19 cellular contexts compared by ENCODE assay signal in the genomic region with DNA sequence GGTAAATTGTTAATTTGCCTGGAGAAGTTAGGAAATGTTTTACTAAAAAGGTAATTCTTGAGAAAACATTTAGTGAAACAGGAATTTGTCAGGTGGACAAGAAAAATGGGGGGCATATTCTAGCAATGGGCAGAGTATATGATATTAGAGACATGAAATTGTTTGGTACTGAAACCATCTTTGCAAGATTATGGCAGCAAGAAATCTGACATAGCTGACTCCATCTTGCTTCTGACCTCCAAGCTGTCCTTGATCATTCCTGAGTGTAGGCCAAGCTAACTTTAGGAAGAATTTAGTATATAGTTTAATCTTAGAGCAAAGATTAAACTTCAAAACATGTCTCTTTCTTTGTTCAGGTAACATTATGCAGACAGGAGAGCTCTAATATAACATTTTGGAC. TPM values are rescaled to one million over a fixed set of nuclear protein-coding genes. Genes with fewer than 3 reads are reported as not detected.
DNase-seq lines count a peak whose midpoint lies in the region; ATAC-seq, FAIRE-seq and TF ChIP-seq lines count a peak whose summit lies in the region.
"Had no signal": no experiment of that assay in that cellular context is flagged by ENCODE, and none has a peak within 500 bp of the region (broad histone marks: within the 10 kb centered on the region; RNA-seq: fewer than 3 reads in every experiment).

No MANE protein-coding gene starts in this region.

- CTCF ChIA-PET in activated CD8-positive, alpha-beta T cell treated with anti-CD3 and anti-CD28 coated beads, Interleukin-2, amount 10 ng/mL, durations not matched to agents 7 days and 5 days (lab: Charles Lee) = interaction anchor here (1.2 kb wide), 1 partner anchor 10 kb away, joined by 4 read pairs; no protein-coding TSS in a partner anchor
- CTCF ChIA-PET in activated CD8-positive, alpha-beta T cell treated with anti-CD3 and anti-CD28 coated beads for 36 hours (lab: Charles Lee) = no interaction called here
- CTCF ChIA-PET in GM12878 (lab: Yijun Ruan, JAX) = no interaction called here

- no peak overlapping the region for H3K4me3 Mint-ChIP-seq in activated CD8-positive, alpha-beta T cell treated with anti-CD3 and anti-CD28 coated beads, Interleukin-2, amount 10 ng/mL, durations not matched to agents 7 days and 5 days
- H3K4me3 Mint-ChIP-seq in activated CD8-positive, alpha-beta T cell treated with anti-CD3 and anti-CD28 coated beads for 36 hours = no peak overlapping the region
- H3K4me3 Mint-ChIP-seq in stimulated activated naive B cell treated with anti-CD40 and anti-IgM and Interleukin-4, amounts not matched to agents 10 μg/mL and 1 μg/mL and 100 μg/mL, for 72 hours = no peak overlapping the region
- H3K4me3 Mint-ChIP-seq: CD4-positive, alpha-beta memory T cell had no signal

- TF ChIP-seq EP300 in GM12878 (IDR thresholded peaks at IDR 0.05; ENCODE audit: borderline replicate concordance in 1 of 2, control insufficient read depth in 1 of 2, low read depth in 2 of 2, low read length in 2 of 2) = no peak

- DNase-seq in activated CD8-positive, alpha-beta T cell treated with anti-CD3 and anti-CD28 coated beads, Interleukin-2, amount 10 ng/mL, durations not matched to agents 7 days and 5 days = no peak
- no peak for DNase-seq in activated CD8-positive, alpha-beta T cell treated with anti-CD3 and anti-CD28 coated beads for 36 hours
- DNase-seq in GM12878 (ENCODE audit: low read depth, low spot score) (no peak), GM13977 (ENCODE audit: low spot score) (no peak), SKM-1 treated with dmso at 0.1 percent for 144 hours (lab: John Stamatoyannopoulos, UW; ENCODE audit: unreplicated experiment) (no peak)
- no peak for DNase-seq in stimulated activated naive B cell treated with anti-CD40 and anti-IgM and Interleukin-4, amounts not matched to agents 10 μg/mL and 1 μg/mL and 100 μg/mL, for 72 hours
- DNase-seq: BE2C; CD4-positive, alpha-beta memory T cell; DMS79; EL had no signal

- H3K4me1 Mint-ChIP-seq in activated CD8-positive, alpha-beta T cell treated with anti-CD3 and anti-CD28 coated beads, Interleukin-2, amount 10 ng/mL, durations not matched to agents 7 days and 5 days (ENCODE audit: low read depth) = peaks cover 40% of the 10 kb centered on the region
- peaks cover 11% of the 10 kb centered on the region for H3K4me1 Mint-ChIP-seq in activated CD8-positive, alpha-beta T cell treated with anti-CD3 and anti-CD28 coated beads for 36 hours (ENCODE audit: low read depth)
- H3K4me1 Mint-ChIP-seq in stimulated activated naive B cell treated with anti-CD40 and anti-IgM and Interleukin-4, amounts not matched to agents 10 μg/mL and 1 μg/mL and 100 μg/mL, for 72 hours = peaks cover 36 to 65% of the 10 kb centered on the region in 2 donors

- peaks cover 35% of the 10 kb centered on the region for H3K36me3 Mint-ChIP-seq in activated CD8-positive, alpha-beta T cell treated with anti-CD3 and anti-CD28 coated beads, Interleukin-2, amount 10 ng/mL, durations not matched to agents 7 days and 5 days (ENCODE audit: low read depth)
- no peaks in the 10 kb centered on the region for H3K36me3 Mint-ChIP-seq in activated CD8-positive, alpha-beta T cell treated with anti-CD3 and anti-CD28 coated beads for 36 hours (ENCODE audit: low read depth)
- H3K36me3 Mint-ChIP-seq in stimulated activated naive B cell treated with anti-CD40 and anti-IgM and Interleukin-4, amounts not matched to agents 10 μg/mL and 1 μg/mL and 100 μg/mL, for 72 hours = peaks cover 53 to 65% of the 10 kb centered on the region in 2 donors

- no peak for ATAC-seq in activated CD8-positive, alpha-beta T cell treated with anti-CD3 and anti-CD28 coated beads, Interleukin-2, amount 10 ng/mL, durations not matched to agents 7 days and 5 days
- no peak for ATAC-seq in activated CD8-positive, alpha-beta T cell treated with anti-CD3 and anti-CD28 coated beads for 36 hours
- no peak for ATAC-seq in GM12878
- no peak for ATAC-seq in stimulated activated naive B cell treated with anti-CD40 and anti-IgM and Interleukin-4, amounts not matched to agents 10 μg/mL and 1 μg/mL and 100 μg/mL, for 72 hours (replicated peaks)

- H3K36me3 ChIP-seq in Loucy (ENCODE audit: insufficient read depth, low read length) = no peaks in the 10 kb centered on the region; the same call in 1 of the 2 replicates
- no peaks in the 10 kb centered on the region for H3K36me3 ChIP-seq in GM12878 (ENCODE audit: control insufficient read depth in 2 of 2, insufficient read depth in 2 of 2, low read length in 1 of 2)
- H3K36me3 ChIP-seq: BE2C, HAP-1 had no signal

- H3K27me3 Mint-ChIP-seq in activated CD8-positive, alpha-beta T cell treated with anti-CD3 and anti-CD28 coated beads, Interleukin-2, amount 10 ng/mL, durations not matched to agents 7 days and 5 days (ENCODE audit: low read depth) = no peaks in the 10 kb centered on the region
- H3K27me3 Mint-ChIP-seq in activated CD8-positive, alpha-beta T cell treated with anti-CD3 and anti-CD28 coated beads for 36 hours = no peaks in the 10 kb centered on the region
- H3K27me3 Mint-ChIP-seq in stimulated activated naive B cell treated with anti-CD40 and anti-IgM and Interleukin-4, amounts not matched to agents 10 μg/mL and 1 μg/mL and 100 μg/mL, for 72 hours = no peaks in the 10 kb centered on the region
- H3K27me3 Mint-ChIP-seq: CD4-positive, alpha-beta memory T cell had no signal

- 0 out of 2 replicates have a peak overlapping the region, but pooled peaks have one; percentile 35 for H2AFZ ChIP-seq in Loucy (ENCODE audit: low read length)
- no peak overlapping the region for H2AFZ ChIP-seq in GM12878 (ENCODE audit: control insufficient read depth, low read depth, low read length)

- POLR2A ChIA-PET in activated CD8-positive, alpha-beta T cell treated with anti-CD3 and anti-CD28 coated beads, Interleukin-2, amount 10 ng/mL, durations not matched to agents 7 days and 5 days (lab: Charles Lee) = no interaction called here
- POLR2A ChIA-PET in activated CD8-positive, alpha-beta T cell treated with anti-CD3 and anti-CD28 coated beads for 36 hours (lab: Charles Lee) = no interaction called here
- POLR2A ChIA-PET in GM12878 (lab: Charles Lee) = interaction anchor here (1.7 kb wide), 1 partner anchor 9 kb away, joined by 6 read pairs; no protein-coding TSS in a partner anchor

- H3K4me2 ChIP-seq in Loucy (ENCODE audit: low read depth, low read length, poor library complexity, severe bottlenecking) = no peak overlapping the region
- H3K4me2 ChIP-seq in GM12878 (ENCODE audit: control insufficient read depth, insufficient read depth) = no peak overlapping the region

- H3K27me3 ChIP-seq in Loucy (ENCODE audit: insufficient read depth, low read length, poor library complexity, severe bottlenecking) (no peaks in the 10 kb centered on the region), GM12878 (replicated peaks in 1 of 2; ENCODE audit: control insufficient read depth in 2 of 2, insufficient read depth in 2 of 2, low read length in 1 of 2) (no peaks in the 10 kb centered on the region)
- H3K27me3 ChIP-seq: BE2C had no signal

- no peak overlapping the region for H3K9ac ChIP-seq in Loucy (ENCODE audit: low read depth, low read length, poor library complexity, severe bottlenecking)
- H3K9ac ChIP-seq in GM12878 (ENCODE audit: control insufficient read depth, insufficient read depth, low read length) = no peak overlapping the region

- intact Hi-C loops in activated CD8-positive, alpha-beta T cell treated with anti-CD3 and anti-CD28 coated beads for 36 hours (cut with micrococcal nuclease) = no loop called here
- intact Hi-C loops in GM12878 (cut with micrococcal nuclease; ENCODE audit: unreplicated experiment) = no loop called here

- H3K9me3 ChIP-seq in Loucy (ENCODE audit: insufficient read depth, low read depth, low read length) (peaks cover 9% of the 10 kb centered on the region; the same call in 1 of the 2 replicates), GM12878 (replicated peaks; ENCODE audit: control insufficient read depth, insufficient read depth, low read length) (peaks cover 5% of the 10 kb centered on the region; the same call in 2 of the 3 replicates)
- H3K9me3 ChIP-seq: BE2C had no signal

- H3K27ac Mint-ChIP-seq in activated CD8-positive, alpha-beta T cell treated with anti-CD3 and anti-CD28 coated beads, Interleukin-2, amount 10 ng/mL, durations not matched to agents 7 days and 5 days = peak overlapping the region; percentile 29
- H3K27ac Mint-ChIP-seq in activated CD8-positive, alpha-beta T cell treated with anti-CD3 and anti-CD28 coated beads for 36 hours = no peak overlapping the region
- H3K27ac Mint-ChIP-seq in stimulated activated naive B cell treated with anti-CD40 and anti-IgM and Interleukin-4, amounts not matched to agents 10 μg/mL and 1 μg/mL and 100 μg/mL, for 72 hours = peak overlapping the region; percentile 65

- peaks cover 21% of the 10 kb centered on the region for H3K9me3 Mint-ChIP-seq in activated CD8-positive, alpha-beta T cell treated with anti-CD3 and anti-CD28 coated beads, Interleukin-2, amount 10 ng/mL, durations not matched to agents 7 days and 5 days (ENCODE audit: insufficient read depth)
- H3K9me3 Mint-ChIP-seq in activated CD8-positive, alpha-beta T cell treated with anti-CD3 and anti-CD28 coated beads for 36 hours = peaks cover 5% of the 10 kb centered on the region
- peaks cover 19 to 26% of the 10 kb centered on the region in 2 donors for H3K9me3 Mint-ChIP-seq in stimulated activated naive B cell treated with anti-CD40 and anti-IgM and Interleukin-4, amounts not matched to agents 10 μg/mL and 1 μg/mL and 100 μg/mL, for 72 hours

- no peaks in the 10 kb centered on the region for H3K79me2 ChIP-seq in Loucy (ENCODE audit: insufficient read depth, low read length)
- H3K79me2 ChIP-seq in GM12878 (ENCODE audit: control insufficient read depth, insufficient read depth, low read length) = no peaks in the 10 kb centered on the region

- H3F3A ChIP-seq in Loucy (ENCODE audit: low read depth) = no peaks in the 10 kb centered on the region

- no peak for TF ChIP-seq POLR2A in GM12878 (IDR thresholded peaks at IDR 0.05; ENCODE audit: low read depth, low read length)

- H3K4me3 ChIP-seq in Loucy (ENCODE audit: low read length, poor library complexity, severe bottlenecking) (no peak overlapping the region), GM12878 (no peak overlapping the region)
- H3K4me3 ChIP-seq: HAP-1 had no signal

- in situ Hi-C loops in GM12878 (cut with MboI) (no loop called here), GM13977 (cut with MboI; ENCODE audit: low pct_unique_long_range_greater_than_20kb, low sequenced_read_pairs, unreplicated experiment) (no loop called here)

- H3K9me2 ChIP-seq in Loucy (replicated peaks; ENCODE audit: low read depth, low read length) = no peaks in the 10 kb centered on the region

- H3K27ac ChIP-seq in GM12878 (ENCODE audit: control insufficient read depth, insufficient read depth) = no peak overlapping the region
- H3K27ac ChIP-seq: C4-2B had no signal

- H4K20me1 ChIP-seq in Loucy (ENCODE audit: insufficient read depth, low read length, poor library complexity, severe bottlenecking) = no peaks in the 10 kb centered on the region
- H4K20me1 ChIP-seq in GM12878 (ENCODE audit: control insufficient read depth, insufficient read depth) = no peaks in the 10 kb centered on the region

- TF ChIP-seq RAD21 in GM12878 (IDR thresholded peaks at IDR 0.05; ENCODE audit: insufficient read depth, low read depth, low read length) = no peak

- RAD21 ChIA-PET in GM12878 (lab: Charles Lee; ENCODE audit: unreplicated experiment) = interaction anchor here (1.0 kb wide), 1 partner anchor 11 kb away, joined by 3 read pairs; no protein-coding TSS in a partner anchor

- no peak for TF ChIP-seq CTCF in activated CD8-positive, alpha-beta T cell treated with anti-CD3 and anti-CD28 coated beads for 36 hours (IDR thresholded peaks at IDR 0.05)
- TF ChIP-seq CTCF in Loucy (conservative IDR thresholded peaks at IDR 0.05; ENCODE audit: low read length) (no peak), GM12878 (IDR thresholded peaks at IDR 0.05 in 2 of 3, conservative IDR thresholded peaks at IDR 0.05 in 1 of 3; ENCODE audit: control insufficient read depth in 2 of 3, extremely low read depth in 1 of 3, insufficient read depth in 1 of 3, low read depth in 3 of 3, low read length in 3 of 3) (no peak), GM13977 (IDR thresholded peaks at IDR 0.05; ENCODE audit: extremely low read depth, insufficient read depth, missing control alignments) (no peak)

- H3K4me1 ChIP-seq in Loucy (ENCODE audit: insufficient read depth, low read length, poor library complexity, severe bottlenecking) (peaks cover 12% of the 10 kb centered on the region), GM12878 (ENCODE audit: control insufficient read depth, insufficient read depth, low read length) (peaks cover 19% of the 10 kb centered on the region)
- H3K4me1 ChIP-seq: BE2C, HAP-1 had no signal

- no peak for FAIRE-seq in GM12878 (lab: Jason Lieb, UNC)
- FAIRE-seq: A204.1, G401.6, GM12892, GM19239, H1 had no signal

- SMC1A ChIA-PET in GM12878 (lab: Charles Lee; ENCODE audit: uncharacterized antibody, unreplicated experiment) = interaction anchor here (0.7 to 1.1 kb wide), 4 partner anchors 11 to 128 kb away, joined by 3 to 5 read pairs (median 3); no protein-coding TSS in a partner anchor

- no TSS peak for BruUV-seq in GM12878 (replicated peaks; lab: Mats Ljungman, UMichigan)

RNA-seq across cellular contexts. Expression of gene SAMSN1, which starts 14.0 kb away (rescaled TPM):
- 100 to 1,000 TPM; 103 to 104 TPM for total RNA-seq in activated CD8-positive, alpha-beta T cell treated with anti-CD3 and anti-CD28 coated beads, Interleukin-2, amount 10 ng/mL, durations not matched to agents 7 days and 5 days
- total RNA-seq in activated CD8-positive, alpha-beta T cell treated with anti-CD3 and anti-CD28 coated beads for 36 hours = 10 to 100 TPM; 66.7 to 71.4 TPM
- 258 and 276 TPM in 2 replicates for total RNA-seq in GM12878 (2013; cell fraction: nucleolus; rRNA removed)
- total RNA-seq in GM12878 (2014; rRNA removed) = 42.2 and 59.8 TPM in 2 replicates
- 85.6 and 86.2 TPM in 2 replicates for total RNA-seq in GM12878 (2014; rRNA removed; fragmentation: Illumina TruSeq; extraction: Trizol)
- 40.0 and 45.5 TPM in 2 replicates for total RNA-seq in GM12878 (2021)
- 26.8 TPM for polyA plus RNA-seq in GM12878 (2011; ENCODE audit: low read depth)
- polyA plus RNA-seq in GM12878 (2011; rRNA removed) = 23.2 and 34.1 TPM in 2 replicates
- 5.8 and 6.9 TPM in 2 replicates for polyA plus RNA-seq in GM12878 (2011; cell fraction: cytosol; rRNA removed)
- 11.4 and 11.5 TPM in 2 replicates for polyA plus RNA-seq in GM12878 (2011; cell fraction: nucleus; rRNA removed)
- polyA plus RNA-seq in GM12878 (2012) = 37.7 and 72.2 TPM in 2 replicates
- 84.1 and 112 TPM in 2 replicates for polyA plus RNA-seq in GM12878 (2014; fragmentation: Illumina TruSeq; extraction: Trizol)
- polyA plus RNA-seq in GM12878 (2014; fragmentation: Nextera tagmentation; extraction: Ambion mirVana) = 100 to 1,000 TPM in 1 of 2 experiments, 10 to 100 TPM in 1; 90.4 to 102 TPM
- polyA plus RNA-seq in GM12878 (2014; rRNA removed) = 38.0 and 45.2 TPM in 2 replicates
- polyA plus RNA-seq in GM12878 (2016; fragmentation: Nextera tagmentation; extraction: Ambion mirVana) = 10 to 100 TPM; 39.5 to 44.5 TPM
- 8.3 and 15.2 TPM in 2 replicates for polyA minus RNA-seq in GM12878 (2011; rRNA and poly(A)+ RNA removed)
- 3.3 and 9.0 TPM in 2 replicates for polyA minus RNA-seq in GM12878 (2011; cell fraction: cytosol; rRNA and poly(A)+ RNA removed)
- 7.1 and 7.3 TPM in 2 replicates for polyA minus RNA-seq in GM12878 (2011; cell fraction: nucleus; rRNA and poly(A)+ RNA removed)
- total RNA-seq: HT1080 had no signal
